Comparison of ENCODE assay signal across 19 cellular contexts in genomic region chr20:3228750-3229032, GRCh38. TPM values are rescaled to one million over a fixed set of nuclear protein-coding genes. Genes with fewer than 3 reads are reported as not detected.
DNase-seq lines count a peak whose midpoint lies in the region; ATAC-seq and TF ChIP-seq lines count a peak whose summit lies in the region.
"Had no signal": no experiment of that assay in that cellular context is flagged by ENCODE, and none has a peak within 500 bp of the region (broad histone marks: within the 10 kb centered on the region; RNA-seq: fewer than 3 reads in every experiment).

No MANE protein-coding gene starts in this region.

- H4K91ac ChIP-seq in IMR-90 (ENCODE audit: insufficient read depth, low read depth, low read length), result no peak overlapping the region

- no peaks in the 10 kb centered on the region for H3K9me1 ChIP-seq in IMR-90 (ENCODE audit: insufficient read depth, low read length)

- no peak overlapping the region for H3K56ac ChIP-seq in IMR-90 (ENCODE audit: extremely low read depth, insufficient read depth, low read length)

- H3K36me3 ChIP-seq in IMR-90 (ENCODE audit: control insufficient read depth, insufficient read depth, low read length), result peaks cover 6% of the 10 kb centered on the region; the same call in 1 of the 2 replicates

- H3K4me1 ChIP-seq in IMR-90 (ENCODE audit: control insufficient read depth, insufficient read depth, low read length), result no peaks in the 10 kb centered on the region

- H3K4me3 ChIP-seq in IMR-90 (ENCODE audit: insufficient read depth, low read depth, low read length), result no peak overlapping the region
- H3K4me3 ChIP-seq: A549 had no signal

- no peak overlapping the region for H3K4me2 ChIP-seq in IMR-90 (ENCODE audit: low read depth, low read length)
- H3K4me2 ChIP-seq: A549 had no signal

- H2AK9ac ChIP-seq in IMR-90 (replicated peaks; ENCODE audit: low read depth, low read length, poor library complexity), result no peak overlapping the region

- no peak overlapping the region for H3K27ac ChIP-seq in IMR-90 (ENCODE audit: insufficient read depth, low read length)
- H3K27ac ChIP-seq: 22Rv1, A549, C4-2B had no signal

- no peaks in the 10 kb centered on the region for H3K27me3 Mint-ChIP-seq in activated T-cell treated with anti-CD3 and anti-CD28 coated beads, Interleukin-2, amount 50 U/mL, for 72 hours (ENCODE audit: low read depth)
- no peaks in the 10 kb centered on the region for H3K27me3 Mint-ChIP-seq in activated T-cell treated with anti-CD3 and anti-CD28 coated beads, Interleukin-2, amount 50 U/mL, for 24 hours
- H3K27me3 Mint-ChIP-seq: CD4-positive, alpha-beta T cell had no signal

- H4K8ac ChIP-seq in IMR-90 (ENCODE audit: low read depth in 2 of 2, low read length in 2 of 2), result no peak overlapping the region

- no peak overlapping the region for H2BK120ac ChIP-seq in IMR-90 (ENCODE audit: low read depth, low read length)

- H3K4me3 Mint-ChIP-seq in activated T-cell treated with anti-CD3 and anti-CD28 coated beads, Interleukin-2, amount 50 U/mL, for 72 hours, result no peak overlapping the region
- no peak overlapping the region for H3K4me3 Mint-ChIP-seq in activated T-cell treated with anti-CD3 and anti-CD28 coated beads, Interleukin-2, amount 50 U/mL, for 24 hours
- H3K4me3 Mint-ChIP-seq: CD4-positive, alpha-beta T cell; HFFc6 had no signal

- H3K18ac ChIP-seq in IMR-90 (ENCODE audit: low read depth, low read length), result no peak overlapping the region

- TF ChIP-seq POLR2A in IMR-90 (IDR thresholded peaks at IDR 0.05; ENCODE audit: low read depth, low read length), result no peak

- H3K4ac ChIP-seq in IMR-90 (ENCODE audit: low read depth, low read length), result no peak overlapping the region

- no peaks in the 10 kb centered on the region for H3K79me1 ChIP-seq in IMR-90 (ENCODE audit: low read depth in 1 of 2, low read length in 2 of 2)

- POLR2A ChIA-PET in IMR-90 (lab: Charles Lee; ENCODE audit: unreplicated experiment), result no interaction called here

- peak overlapping the region; percentile 21 for H2AFZ ChIP-seq in IMR-90 (replicated peaks; ENCODE audit: low read length, poor library complexity)

- no peak for DNase-seq in activated T-cell treated with anti-CD3 and anti-CD28 coated beads, Interleukin-2, amount 50 U/mL, for 72 hours
- DNase-seq in activated T-cell treated with anti-CD3 and anti-CD28 coated beads, Interleukin-2, amount 50 U/mL, for 24 hours, result no peak
- DNase-seq in IMR-90, result no peak
- peak; percentile 38 for DNase-seq in islet precursor cell
- no peak for DNase-seq in T-helper 9 cell
- DNase-seq: AML-193; CD4-positive, alpha-beta T cell; DMS153; DMS79; GDM1; GOT3; HFFc6; KBM-7 had no signal

- no peak overlapping the region for H2BK5ac ChIP-seq in IMR-90 (ENCODE audit: low read depth, low read length, poor library complexity, severe bottlenecking)

- H3K14ac ChIP-seq in IMR-90 (replicated peaks; ENCODE audit: low read depth, low read length), result no peak overlapping the region

- H3K27ac Mint-ChIP-seq in activated T-cell treated with anti-CD3 and anti-CD28 coated beads, Interleukin-2, amount 50 U/mL, for 72 hours, result no peak overlapping the region
- no peak overlapping the region for H3K27ac Mint-ChIP-seq in activated T-cell treated with anti-CD3 and anti-CD28 coated beads, Interleukin-2, amount 50 U/mL, for 24 hours
- H3K27ac Mint-ChIP-seq: CD4-positive, alpha-beta T cell; HFFc6 had no signal

- H3K9ac ChIP-seq in IMR-90 (ENCODE audit: low read depth, low read length), result no peak overlapping the region

- TF ChIP-seq RAD21 in IMR-90 (IDR thresholded peaks at IDR 0.05; ENCODE audit: low read length), result no peak

- dilution Hi-C loops in IMR-90 (cut with HindIII; ENCODE audit: low sequenced_read_pairs, unreplicated experiment), result no loop called here

- in situ Hi-C loops in IMR-90 (cut with MboI; ENCODE audit: low sequenced_read_pairs), result no loop called here

- intact Hi-C loops in IMR-90 (cut with micrococcal nuclease), result no loop called here

- H3K9me3 ChIP-seq in IMR-90 (ENCODE audit: control insufficient read depth, insufficient read depth, low read length), result no peaks in the 10 kb centered on the region
- H3K9me3 ChIP-seq: A549 had no signal

- BruUV-seq in IMR-90 (replicated peaks; lab: Mats Ljungman, UMichigan), result no TSS peak

- ATAC-seq in activated T-cell treated with anti-CD3 and anti-CD28 coated beads, Interleukin-2, amount 50 U/mL, for 72 hours (replicated peaks in 1 of 2), result peak; percentile 6 to 20
- no peak for ATAC-seq in IMR-90 (ENCODE audit: low read depth)
- ATAC-seq in HG02759 (IDR thresholded peaks at IDR 0.05; ENCODE audit: unreplicated experiment), result no peak
- no peak for ATAC-seq in HG02798 (IDR thresholded peaks at IDR 0.05; ENCODE audit: poor library complexity, unreplicated experiment)
- ATAC-seq: A549, HCT116 had no signal

- WGBS in IMR-90 (ENCODE audit: extremely low coverage in 2 of 2, insufficient read length in 1 of 2), 2 experiments, result no CpG with 5 or more reads among the region's 11 CpGs

- H3K36me3 Mint-ChIP-seq in activated T-cell treated with anti-CD3 and anti-CD28 coated beads, Interleukin-2, amount 50 U/mL, for 72 hours (ENCODE audit: insufficient read depth in 2 of 2), result no peaks in the 10 kb centered on the region
- H3K36me3 Mint-ChIP-seq in activated T-cell treated with anti-CD3 and anti-CD28 coated beads, Interleukin-2, amount 50 U/mL, for 24 hours (ENCODE audit: low read depth), result peaks cover 18% of the 10 kb centered on the region

- no peaks in the 10 kb centered on the region for H3K9me3 Mint-ChIP-seq in activated T-cell treated with anti-CD3 and anti-CD28 coated beads, Interleukin-2, amount 50 U/mL, for 72 hours
- H3K9me3 Mint-ChIP-seq in activated T-cell treated with anti-CD3 and anti-CD28 coated beads, Interleukin-2, amount 50 U/mL, for 24 hours, result no peaks in the 10 kb centered on the region
- H3K9me3 Mint-ChIP-seq: CD4-positive, alpha-beta T cell; HFFc6 had no signal

- H4K5ac ChIP-seq in IMR-90 (ENCODE audit: low read depth, low read length), result no peak overlapping the region

- no peaks in the 10 kb centered on the region for H3K27me3 ChIP-seq in IMR-90 (ENCODE audit: control insufficient read depth, insufficient read depth, low read length)

- CTCF ChIA-PET in IMR-90 (lab: Yijun Ruan, JAX), result no interaction called here

- no peak overlapping the region for H3K23ac ChIP-seq in IMR-90 (ENCODE audit: low read depth, low read length)

- H3K4me1 Mint-ChIP-seq in activated T-cell treated with anti-CD3 and anti-CD28 coated beads, Interleukin-2, amount 50 U/mL, for 72 hours (ENCODE audit: low read depth), result peaks cover under 1% of the 10 kb centered on the region
- H3K4me1 Mint-ChIP-seq in activated T-cell treated with anti-CD3 and anti-CD28 coated beads, Interleukin-2, amount 50 U/mL, for 24 hours (ENCODE audit: low read depth), result peaks cover 5% of the 10 kb centered on the region

- H2BK15ac ChIP-seq in IMR-90 (ENCODE audit: low read depth, low read length), result no peak overlapping the region

- no peak for TF ChIP-seq CTCF in IMR-90 (conservative IDR thresholded peaks at IDR 0.05; ENCODE audit: low read depth, low read length)

- no peak overlapping the region for H2BK20ac ChIP-seq in IMR-90 (ENCODE audit: low read depth, low read length)

- H2AK5ac ChIP-seq in IMR-90 (ENCODE audit: low read depth, low read length), result no peak overlapping the region

- no peaks in the 10 kb centered on the region for H4K20me1 ChIP-seq in IMR-90 (ENCODE audit: insufficient read depth, low read length)

TF ChIP-seq in IMR-90, 13 proteins besides CTCF, POLR2A, EP300 and RAD21:
- no peak for TF ChIP-seq SMC3 (IDR thresholded peaks at IDR 0.05; ENCODE audit: low read depth, low read length)
- no peak for TF ChIP-seq MAFK (IDR thresholded peaks at IDR 0.05; ENCODE audit: low read depth, low read length)

RNA-seq across cellular contexts. Expression of gene SLC4A11, which starts 10.3 kb away (rescaled TPM):
- 1 to 10 TPM in 1 of 2 donors, under 1 TPM in 1; 0.53 to 1.9 TPM for total RNA-seq in activated T-cell treated with anti-CD3 and anti-CD28 coated beads, Interleukin-2, amount 50 U/mL, for 72 hours
- total RNA-seq in IMR-90 (2012; rRNA removed), result 0.28 and 0.36 TPM in 2 replicates
- 0.79 and 0.95 TPM in 2 replicates for polyA plus RNA-seq in IMR-90 (2012; rRNA removed)
- polyA plus RNA-seq in IMR-90 (2012; cell fraction: cytosol; rRNA removed), result 0.36 and 0.60 TPM in 2 replicates
- 5.7 and 12.8 TPM in 2 replicates for polyA plus RNA-seq in IMR-90 (2012; cell fraction: nucleus; rRNA removed; ENCODE audit: low replicate concordance)

RNA-seq across cellular contexts. Expression of gene ITPA, which starts 19.4 kb away (rescaled TPM):
- total RNA-seq in activated T-cell treated with anti-CD3 and anti-CD28 coated beads, Interleukin-2, amount 50 U/mL, for 72 hours, result 10 to 100 TPM; 66.0 to 67.0 TPM
- total RNA-seq in IMR-90 (2012; rRNA removed), result 28.6 and 32.4 TPM in 2 replicates
- 49.0 and 52.6 TPM in 2 replicates for polyA plus RNA-seq in IMR-90 (2012; rRNA removed)
- 54.1 and 68.7 TPM in 2 replicates for polyA plus RNA-seq in IMR-90 (2012; cell fraction: cytosol; rRNA removed)
- 51.4 and 69.9 TPM in 2 replicates for polyA plus RNA-seq in IMR-90 (2012; cell fraction: nucleus; rRNA removed; ENCODE audit: low replicate concordance)

RNA-seq across cellular contexts. Expression of gene DDRGK1, which starts 24.2 kb away (rescaled TPM):
- 10 to 100 TPM; 83.6 to 89.3 TPM for total RNA-seq in activated T-cell treated with anti-CD3 and anti-CD28 coated beads, Interleukin-2, amount 50 U/mL, for 72 hours
- 12.2 and 20.6 TPM in 2 replicates for total RNA-seq in IMR-90 (2012; rRNA removed)
- polyA plus RNA-seq in IMR-90 (2012; rRNA removed), result 29.6 and 33.1 TPM in 2 replicates
- polyA plus RNA-seq in IMR-90 (2012; cell fraction: cytosol; rRNA removed), result 31.0 and 41.4 TPM in 2 replicates
- 27.9 and 35.2 TPM in 2 replicates for polyA plus RNA-seq in IMR-90 (2012; cell fraction: nucleus; rRNA removed; ENCODE audit: low replicate concordance)

RNA-seq across cellular contexts. Expression of gene LZTS3, which starts 55.3 kb away (rescaled TPM):
- 1 to 10 TPM; 3.1 to 3.5 TPM for total RNA-seq in activated T-cell treated with anti-CD3 and anti-CD28 coated beads, Interleukin-2, amount 50 U/mL, for 72 hours
- total RNA-seq in IMR-90 (2012; rRNA removed), result 1.4 TPM in 2 replicates
- 3.2 and 3.7 TPM in 2 replicates for polyA plus RNA-seq in IMR-90 (2012; rRNA removed)
- polyA plus RNA-seq in IMR-90 (2012; cell fraction: cytosol; rRNA removed), result 3.2 and 5.4 TPM in 2 replicates
- 5.6 and 11.2 TPM in 2 replicates for polyA plus RNA-seq in IMR-90 (2012; cell fraction: nucleus; rRNA removed; ENCODE audit: low replicate concordance)

Comparison
In these comparisons a context has a peak if more than half of its experiments do, and no peak if none do; other contexts are left out.
1. ATAC-seq: peak in activated T-cell treated with anti-CD3 and anti-CD28 coated beads, Interleukin-2, amount 50 U/mL, for 72 hours (2 of 2); none in IMR-90 (single experiment), HG02759 (single experiment) and HG02798 (single experiment).